Comparison of ENCODE assay signal across 8 cellular contexts in genomic region chr1:18956189-18957135, GRCh38. TPM values are rescaled to one million over a fixed set of nuclear protein-coding genes. Genes with fewer than 3 reads are reported as not detected.
DNase-seq lines count a peak whose midpoint lies in the region; ATAC-seq and TF ChIP-seq lines count a peak whose summit lies in the region.

IFFO2 (minus strand) TSS chr1:18956676; CDS start chr1:18956332, 344 bp downstream.

- H3K36me3 ChIP-seq in adipocyte (ENCODE audit: control insufficient read depth, insufficient read depth, low read length, severe bottlenecking): no peaks in the 10 kb centered on the region
- H3K36me3 ChIP-seq in cardiac muscle cell: no peaks in the 10 kb centered on the region
- H3K36me3 ChIP-seq in trophoblast cell (ENCODE audit: control insufficient read depth in 1 of 2, insufficient read depth in 2 of 2, low read length in 2 of 2): peaks cover 0 to 5% of the 10 kb centered on the region in 2 experiments
- no peaks in the 10 kb centered on the region for H3K36me3 ChIP-seq in tibial nerve

- H3K27me3 Mint-ChIP-seq in HFFc6 (ENCODE audit: insufficient read depth): no peaks in the 10 kb centered on the region; the same call in 1 of the 2 replicates
- no peaks in the 10 kb centered on the region for H3K27me3 Mint-ChIP-seq in T-cell

- no CpG with 5 or more reads among the region's 119 CpGs for WGBS in trophoblast cell (ENCODE audit: extremely low coverage, insufficient coverage, insufficient read length)
- WGBS in tibial nerve, 2 donors: 1 to 2% methylated on average over 57 to 69 of the region's 119 CpGs

- peak within 1 kb of the TSS; percentile 33 for H2BK12ac ChIP-seq in trophoblast cell (ENCODE audit: low read length)

- peak within 1 kb of the TSS; percentile 78 for H4K8ac ChIP-seq in trophoblast cell (ENCODE audit: low read depth, low read length)

- H3K18ac ChIP-seq in trophoblast cell (ENCODE audit: low read length): peak within 1 kb of the TSS; percentile 92

- peak; percentile 100 for DNase-seq in GM10266 (ENCODE audit: extremely low spot score)
- DNase-seq in HFFc6: peak; percentile 93
- peak; percentile 85 for DNase-seq in NB4 (ENCODE audit: low read depth)
- DNase-seq in T-cell: peak; percentile 89 to 100 (median 96)
- peak; percentile 99 for DNase-seq in adipocyte (ENCODE audit: low read depth)
- DNase-seq in cardiac muscle cell (ENCODE audit: low read depth in 1 of 2, low spot score in 1 of 2): peak; percentile 96 to 97
- DNase-seq in trophoblast cell: peak; percentile 92 to 98
- peak; percentile 96 to 97 for DNase-seq in tibial nerve (ENCODE audit: low spot score in 2 of 2)

- H3K36me3 Mint-ChIP-seq in HFFc6 (ENCODE audit: low read depth) (no peaks in the 10 kb centered on the region; the same call in 1 of the 2 replicates), T-cell (peaks cover 4% of the 10 kb centered on the region)

- POLR2A ChIA-PET in T-cell (lab: Charles Lee): interaction anchor here (0.5 to 1.7 kb wide), 5 partner anchors 11 to 53 kb away, joined by 3 to 11 read pairs (median 5); no protein-coding TSS in a partner anchor

- H4K91ac ChIP-seq in trophoblast cell (ENCODE audit: low read depth, low read length): peak within 1 kb of the TSS; percentile 56

- H3K79me1 ChIP-seq in trophoblast cell (ENCODE audit: low read length): peaks cover 14% of the 10 kb centered on the region

- no peak for TF ChIP-seq POLR2A in NB4 (IDR thresholded peaks at IDR 0.05; ENCODE audit: extremely low read depth, insufficient read length)
- TF ChIP-seq POLR2A in tibial nerve (IDR thresholded peaks at IDR 0.05): peak; percentile 80 to 91

- H3K4me1 ChIP-seq in adipocyte (ENCODE audit: control insufficient read depth, insufficient read depth, low read length) (peaks cover 36% of the 10 kb centered on the region), cardiac muscle cell (ENCODE audit: low read depth) (no peaks in the 10 kb centered on the region), trophoblast cell (ENCODE audit: control insufficient read depth in 1 of 2, insufficient read depth in 2 of 2, low read length in 2 of 2) (peaks cover 22% of the 10 kb centered on the region in 2 experiments), tibial nerve (peaks cover 0 to 37% (median 20%) of the 10 kb centered on the region in 4 donors)

- H2BK120ac ChIP-seq in trophoblast cell (ENCODE audit: insufficient read depth, low read length, poor library complexity): peak within 1 kb of the TSS; percentile 62

- H3K4me2 ChIP-seq in trophoblast cell (ENCODE audit: low read length): peak within 1 kb of the TSS; percentile 88

- H3K4me3 Mint-ChIP-seq in HFFc6 (peak within 1 kb of the TSS; percentile 93), T-cell (peak within 1 kb of the TSS; percentile 88 to 90 (median 89))

- TF ChIP-seq EP300 in tibial nerve (IDR thresholded peaks at IDR 0.05): peak; percentile 30 to 91

- H2AK5ac ChIP-seq in trophoblast cell (ENCODE audit: low read length): no peak within 1 kb of the TSS

- peak; percentile 76 to 89 (median 82) for ATAC-seq in T-cell (replicated peaks in 1 of 4)

- peak within 1 kb of the TSS; percentile 78 for H3K23ac ChIP-seq in trophoblast cell (ENCODE audit: low read length)

- peak within 1 kb of the TSS; percentile 87 for H2AFZ ChIP-seq in trophoblast cell (ENCODE audit: insufficient read depth, low read length, poor library complexity)

- TF ChIP-seq CTCF in GM10266 (IDR thresholded peaks at IDR 0.05; ENCODE audit: control insufficient read depth, insufficient read depth, low read depth, missing control alignments): no peak
- no peak for TF ChIP-seq CTCF in HFFc6 (IDR thresholded peaks at IDR 0.05)
- no peak for TF ChIP-seq CTCF in NB4 (IDR thresholded peaks at IDR 0.05; ENCODE audit: low read depth, low read length)
- no peak for TF ChIP-seq CTCF in cardiac muscle cell (IDR thresholded peaks at IDR 0.05; ENCODE audit: low read depth, low read length)
- peak in 1 of 5 experiments; percentile 3 for TF ChIP-seq CTCF in tibial nerve (IDR thresholded peaks at IDR 0.05)

- H3K27me3 ChIP-seq in adipocyte (replicated peaks; ENCODE audit: control insufficient read depth, insufficient read depth, low read length): no peaks in the 10 kb centered on the region
- peaks cover 28% of the 10 kb centered on the region for H3K27me3 ChIP-seq in cardiac muscle cell
- peaks cover 2% of the 10 kb centered on the region for H3K27me3 ChIP-seq in trophoblast cell (ENCODE audit: insufficient read depth, low read length)
- H3K27me3 ChIP-seq in tibial nerve: no peaks in the 10 kb centered on the region

- H4K12ac ChIP-seq in trophoblast cell (ENCODE audit: low read depth, low read length): no peak within 1 kb of the TSS

- H3K27ac ChIP-seq in cardiac muscle cell (peak within 1 kb of the TSS; percentile 51), trophoblast cell (ENCODE audit: low read depth, low read length) (no peak within 1 kb of the TSS), tibial nerve (peak within 1 kb of the TSS in 3 of 4 donors; percentile 69 to 84 (median 71))

- H3K4me1 Mint-ChIP-seq in HFFc6 (ENCODE audit: low read depth) (peaks cover 48% of the 10 kb centered on the region), T-cell (peaks cover 55 to 62% (median 56%) of the 10 kb centered on the region in 3 donors)

- peak within 1 kb of the TSS; percentile 77 for H3K27ac Mint-ChIP-seq in HFFc6
- peak within 1 kb of the TSS; percentile 65 to 99 for H3K27ac Mint-ChIP-seq in T-cell

- CTCF ChIA-PET in T-cell (lab: Charles Lee): interaction anchor here (0.6 to 1.6 kb wide), 8 partner anchors 10 to 72 kb away, joined by 3 to 7 read pairs (median 4); partner anchors contain the start of gene ALDH4A1 (in 1 of the 2)

- peaks cover 14% of the 10 kb centered on the region for H3K79me2 ChIP-seq in trophoblast cell (ENCODE audit: control insufficient read depth, insufficient read depth, low read length, poor library complexity)

- no peaks in the 10 kb centered on the region for H3K9me3 ChIP-seq in adipocyte (ENCODE audit: control insufficient read depth, low read length)
- no peaks in the 10 kb centered on the region for H3K9me3 ChIP-seq in cardiac muscle cell (ENCODE audit: low read depth)
- peaks cover 5% of the 10 kb centered on the region for H3K9me3 ChIP-seq in trophoblast cell (ENCODE audit: insufficient read depth, low read depth, low read length)
- H3K9me3 ChIP-seq in tibial nerve: no peaks in the 10 kb centered on the region

- H2BK5ac ChIP-seq in trophoblast cell (ENCODE audit: low read depth, low read length, poor library complexity): peak within 1 kb of the TSS; percentile 26

- H3K4me3 ChIP-seq in NB4 (ENCODE audit: low read depth, low read length): peak within 1 kb of the TSS; percentile 38
- peak within 1 kb of the TSS; percentile 85 for H3K4me3 ChIP-seq in adipocyte (ENCODE audit: low read length)
- H3K4me3 ChIP-seq in cardiac muscle cell: peak within 1 kb of the TSS; percentile 79
- H3K4me3 ChIP-seq in trophoblast cell (ENCODE audit: low read depth, low read length): peak within 1 kb of the TSS; percentile 93
- peak within 1 kb of the TSS; percentile 64 to 83 (median 74) for H3K4me3 ChIP-seq in tibial nerve

- H3K14ac ChIP-seq in trophoblast cell (ENCODE audit: low read length): peak within 1 kb of the TSS; percentile 53

- peak within 1 kb of the TSS; percentile 66 for H3K4ac ChIP-seq in trophoblast cell (ENCODE audit: low read depth, low read length)

- no peaks in the 10 kb centered on the region for H3K9me3 Mint-ChIP-seq in HFFc6
- no peaks in the 10 kb centered on the region for H3K9me3 Mint-ChIP-seq in T-cell

- H3K9ac ChIP-seq in adipocyte (ENCODE audit: low read length) (peak within 1 kb of the TSS; percentile 87), trophoblast cell (ENCODE audit: low read length) (peak within 1 kb of the TSS; percentile 94)

RNA-seq across cellular contexts. Expression of gene IFFO2, which starts in this region (rescaled TPM):
- total RNA-seq in HFFc6 (2021; fragmentation: NEBNext Ultra II Directional; extraction: Animal tissue kit (Norgen Biotek cat#: 25700)): 10 to 100 TPM; 19.9 to 28.9 (median 21.0) TPM
- total RNA-seq in T-cell: 10 to 100 TPM; 36.0 to 76.2 (median 37.7) TPM
- total RNA-seq in cardiac muscle cell: 8.0 and 18.5 TPM in 2 replicates
- polyA plus RNA-seq in cardiac muscle cell: 0.78 and 1.8 TPM in 2 replicates
- polyA plus RNA-seq in trophoblast cell (2013): 18.2 and 19.5 TPM in 2 replicates
- 10 to 100 TPM in 2 of 4 donors, 1 to 10 TPM in 2; 3.6 to 19.2 (median 9.2) TPM for total RNA-seq in tibial nerve

Comparison
In these comparisons a context has a peak if more than half of its experiments do, and no peak if none do; other contexts are left out.
1. H3K4me3 ChIP-seq: peak in every context shown above with its lines; median percentile 93 in trophoblast cell; 85 in adipocyte; 79 in cardiac muscle cell; 74 in tibial nerve; 38 in NB4.